ENCODE assay signal across 22 cellular contexts in the genomic region with DNA sequence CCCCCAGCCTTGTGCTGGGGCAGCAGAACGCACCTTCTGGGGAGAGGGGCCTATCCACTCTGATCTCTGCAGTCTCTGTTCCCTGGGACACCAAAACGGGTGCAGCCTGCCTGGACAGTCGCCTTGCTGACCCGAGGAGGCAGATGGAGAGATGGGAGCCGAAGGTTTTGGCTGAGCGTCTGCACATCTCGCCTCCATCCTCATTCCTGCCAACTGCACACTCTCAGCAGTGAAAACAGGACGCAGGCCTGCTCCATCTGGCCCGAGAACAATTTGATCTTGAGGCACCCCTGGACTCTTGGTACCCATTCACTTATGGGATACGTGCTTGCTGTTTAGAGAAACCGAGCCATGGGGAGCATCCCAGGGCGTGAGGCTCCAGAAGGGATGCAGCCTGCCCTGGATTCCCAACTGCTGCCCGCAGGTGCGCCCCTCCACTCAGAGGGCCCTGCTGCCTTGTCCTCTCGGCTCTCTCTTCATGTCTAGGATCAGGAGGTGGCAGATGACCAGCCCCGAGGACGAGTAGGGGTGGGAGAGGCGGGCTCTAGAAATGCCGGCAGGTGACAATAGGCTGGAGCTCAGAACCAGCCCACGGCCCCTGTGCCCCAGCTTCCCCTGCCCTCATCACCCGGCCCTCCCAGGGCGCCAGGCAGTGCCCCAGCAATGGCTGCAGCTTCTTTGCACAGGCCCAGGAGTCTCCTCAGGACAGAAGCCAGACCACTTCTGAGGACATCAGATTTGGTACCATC.
"Had no signal": no experiment of that assay in that cellular context is flagged by ENCODE, and none has a peak within 500 bp of the region (broad histone marks: within the 10 kb centered on the region; RNA-seq: fewer than 3 reads in every experiment).

No MANE protein-coding gene starts in this region.

- DNase-seq: activated CD8-positive, alpha-beta memory T cell treated with anti-CD3 and anti-CD28 coated beads, Interleukin-2, amount 50 U/mL, for 4 hours; activated T-cell treated with anti-CD3 and anti-CD28 coated beads, Interleukin-2, amount 50 U/mL, for 24 hours; aorta; brain microvascular endothelial cell; heart left ventricle; left ventricle myocardium superior; mammary epithelial cell; midbrain; natural killer cell; right lobe of liver; stimulated activated CD4-positive, alpha-beta T cell treated with anti-CD3 and anti-CD28 coated beads, Interleukin-2, amount 100 ng/mL, for 48 hours; stimulated activated CD8-positive, alpha-beta memory T cell treated with anti-CD3 and anti-CD28 coated beads, Interleukin-4, amount 100 ng/mL, for 48 hours; stimulated activated naive CD4-positive, alpha-beta T cell; upper lobe of right lung had no signal

- H3K36me3 ChIP-seq: brain microvascular endothelial cell, heart left ventricle, right lobe of liver, upper lobe of right lung had no signal

- ATAC-seq: activated naive CD4-positive, alpha-beta T cell treated with anti-CD3 and anti-CD28 coated beads, Interleukin-2, amount 50 U/mL, for 72 hours; activated T-helper 17 cell treated with anti-CD3 and anti-CD28 coated beads, Interleukin-2, amount 50 U/mL, for 72 hours; heart left ventricle; left ventricle myocardium superior; natural killer cell; right lobe of liver; upper lobe of right lung had no signal

- H3K4me3 Mint-ChIP-seq: activated T-cell treated with anti-CD3 and anti-CD28 coated beads, Interleukin-2, amount 50 U/mL, for 24 hours; activated T-helper 17 cell treated with anti-CD3 and anti-CD28 coated beads, Interleukin-2, amount 50 U/mL, for 72 hours; natural killer cell; T-helper 2 cell treated with Interferon-gamma antibody and Interleukin-4, amounts not matched to agents 5 μg/mL and 100 μg/mL, for 36 hours had no signal

- H3K36me3 Mint-ChIP-seq: activated naive CD4-positive, alpha-beta T cell treated with anti-CD3 and anti-CD28 coated beads, Interleukin-2, amount 50 U/mL, for 72 hours; natural killer cell had no signal

- H2AFZ ChIP-seq: parathyroid adenoma had no signal

- H3K79me2 ChIP-seq: parathyroid adenoma had no signal

- H3K27me3 ChIP-seq: brain microvascular endothelial cell, right lobe of liver, upper lobe of right lung had no signal

- H3K4me3 ChIP-seq: coronary artery, heart left ventricle, right lobe of liver, smooth muscle cell, upper lobe of right lung had no signal

- H3K9me3 Mint-ChIP-seq: activated naive CD4-positive, alpha-beta T cell treated with anti-CD3 and anti-CD28 coated beads, Interleukin-2, amount 50 U/mL, for 72 hours; activated T-cell treated with anti-CD3 and anti-CD28 coated beads, Interleukin-2, amount 50 U/mL, for 24 hours; activated T-helper 17 cell treated with anti-CD3 and anti-CD28 coated beads, Interleukin-2, amount 50 U/mL, for 72 hours; natural killer cell; T-helper 2 cell treated with Interferon-gamma antibody and Interleukin-4, amounts not matched to agents 5 μg/mL and 100 μg/mL, for 36 hours had no signal

- H3K27me3 Mint-ChIP-seq: activated T-cell treated with anti-CD3 and anti-CD28 coated beads, Interleukin-2, amount 50 U/mL, for 24 hours; activated T-helper 17 cell treated with anti-CD3 and anti-CD28 coated beads, Interleukin-2, amount 50 U/mL, for 72 hours had no signal

- H3K9me3 ChIP-seq: heart left ventricle, right lobe of liver, upper lobe of right lung had no signal

- H3K27ac ChIP-seq: brain microvascular endothelial cell, coronary artery, epithelial cell of prostate, heart left ventricle, parathyroid adenoma, right lobe of liver, upper lobe of right lung had no signal

- FAIRE-seq: islet of Langerhans had no signal

- H3K27ac Mint-ChIP-seq: activated naive CD4-positive, alpha-beta T cell treated with anti-CD3 and anti-CD28 coated beads, Interleukin-2, amount 50 U/mL, for 72 hours; activated T-cell treated with anti-CD3 and anti-CD28 coated beads, Interleukin-2, amount 50 U/mL, for 24 hours; natural killer cell; T-helper 2 cell treated with Interferon-gamma antibody and Interleukin-4, amounts not matched to agents 5 μg/mL and 100 μg/mL, for 36 hours had no signal

- H3K4me2 ChIP-seq: smooth muscle cell had no signal

- H3K9ac ChIP-seq: parathyroid adenoma had no signal
